In genomic region chr1:174569240-174569639, GRCh38 we compare ENCODE assay signal across 17 cellular contexts.
DNase-seq lines count a peak whose midpoint lies in the region; ATAC-seq and TF ChIP-seq lines count a peak whose summit lies in the region.
"Had no signal": no experiment of that assay in that cellular context is flagged by ENCODE, and none has a peak within 500 bp of the region (broad histone marks: within the 10 kb centered on the region; RNA-seq: fewer than 3 reads in every experiment).

No MANE protein-coding gene starts in this region.

- ATAC-seq in GM23338 (peak; percentile 72), WTC11 (peak; percentile 81), upper lobe of right lung (peak; percentile 35), natural killer cell (no peak), GM19351 (IDR thresholded peaks at IDR 0.05; ENCODE audit: unreplicated experiment) (no peak), HG03175 (IDR thresholded peaks at IDR 0.05; ENCODE audit: unreplicated experiment) (no peak)
- ATAC-seq: CD8-positive, alpha-beta T cell had no signal

- DNase-seq in GM23338 (ENCODE audit: low spot score): peak; percentile 44
- DNase-seq in WTC11 (ENCODE audit: low spot score): no peak
- peak; percentile 11 for DNase-seq in iPS-NIHi7 (ENCODE audit: extremely low spot score)
- DNase-seq in upper lobe of right lung: no peak
- DNase-seq in natural killer cell: no peak
- DNase-seq in NK-92 (lab: John Stamatoyannopoulos, UW; ENCODE audit: unreplicated experiment): no peak
- DNase-seq: C1 segment of cervical spinal cord; Caco-2; CD4-positive, CD25-positive, alpha-beta regulatory T cell; CD8-positive, alpha-beta T cell; DMS153; DND-41; GM23248; HFFc6 had no signal

- no peaks in the 10 kb centered on the region for H3F3A ChIP-seq in GM23338 (replicated peaks; ENCODE audit: low read depth)

- no peaks in the 10 kb centered on the region for H4K20me1 ChIP-seq in GM23338 (replicated peaks; ENCODE audit: insufficient read depth)

- no peaks in the 10 kb centered on the region for H3K36me3 ChIP-seq in GM23338 (ENCODE audit: insufficient read depth)
- no peaks in the 10 kb centered on the region for H3K36me3 ChIP-seq in upper lobe of right lung
- H3K36me3 ChIP-seq: HAP-1 had no signal

- no peak for TF ChIP-seq CTCF in GM23338 (conservative IDR thresholded peaks at IDR 0.05; ENCODE audit: low read depth in 2 of 2)
- no peak for TF ChIP-seq CTCF in WTC11 (IDR thresholded peaks at IDR 0.05)
- no peak for TF ChIP-seq CTCF in upper lobe of right lung (IDR thresholded peaks at IDR 0.05)
- TF ChIP-seq CTCF in natural killer cell (IDR thresholded peaks at IDR 0.05): no peak

- H3K27me3 ChIP-seq in GM23338 (ENCODE audit: insufficient read depth) (no peaks in the 10 kb centered on the region), upper lobe of right lung (no peaks in the 10 kb centered on the region)

- no peak overlapping the region for H3K27ac ChIP-seq in GM23338 (ENCODE audit: low read depth)
- no peak overlapping the region for H3K27ac ChIP-seq in upper lobe of right lung
- H3K27ac ChIP-seq: GM23248 had no signal

- no peak overlapping the region for H3K4me2 ChIP-seq in GM23338

- H3K4me3 ChIP-seq in GM23338 (no peak overlapping the region), upper lobe of right lung (no peak overlapping the region)
- H3K4me3 ChIP-seq: GM23248, HAP-1 had no signal

- no peaks in the 10 kb centered on the region for H3K79me2 ChIP-seq in GM23338 (replicated peaks; ENCODE audit: insufficient read depth)

- no peaks in the 10 kb centered on the region for H3K27me3 Mint-ChIP-seq in GM23338 (ENCODE audit: insufficient read depth, low read depth, poor library complexity)
- H3K27me3 Mint-ChIP-seq in WTC11 (ENCODE audit: low read depth): no peaks in the 10 kb centered on the region
- H3K27me3 Mint-ChIP-seq in natural killer cell (ENCODE audit: low read depth in 2 of 2): no peaks in the 10 kb centered on the region
- H3K27me3 Mint-ChIP-seq: CD4-positive, CD25-positive, alpha-beta regulatory T cell had no signal

- H3K4me1 Mint-ChIP-seq in GM23338 (peaks cover 7% of the 10 kb centered on the region), WTC11 (peaks cover 15% of the 10 kb centered on the region), natural killer cell (peaks cover 37 to 40% of the 10 kb centered on the region in 2 donors)

- H3K36me3 Mint-ChIP-seq in GM23338 (ENCODE audit: low read depth) (no peaks in the 10 kb centered on the region), WTC11 (no peaks in the 10 kb centered on the region), natural killer cell (no peaks in the 10 kb centered on the region)

- H3K4me1 ChIP-seq in GM23338 (ENCODE audit: insufficient read depth) (0 out of 2 replicates have a peak, but pooled peaks cover 4% of the 10 kb centered on the region), upper lobe of right lung (no peaks in the 10 kb centered on the region)
- H3K4me1 ChIP-seq: Caco-2, HAP-1 had no signal

- intact Hi-C loops in upper lobe of right lung (cut with DNase I) (no loop called here), natural killer cell (cut with micrococcal nuclease) (no loop called here)

- POLR2A ChIA-PET in WTC11 (lab: Charles Lee): interaction anchor here (0.6 kb wide), 1 partner anchor 709 kb away, joined by 3 read pairs; no protein-coding TSS in a partner anchor

- no peaks in the 10 kb centered on the region for H3K9me3 Mint-ChIP-seq in GM23338
- H3K9me3 Mint-ChIP-seq in WTC11: peaks cover 6% of the 10 kb centered on the region
- H3K9me3 Mint-ChIP-seq in natural killer cell: no peaks in the 10 kb centered on the region
- H3K9me3 Mint-ChIP-seq: HFFc6 had no signal

- CTCF ChIA-PET in WTC11 (lab: Charles Lee): interaction anchor here (1.0 to 1.4 kb wide), 3 partner anchors 157 to 307 kb away, joined by 3 to 6 read pairs (median 3); no protein-coding TSS in a partner anchor

- H3K27ac Mint-ChIP-seq in GM23338: peak overlapping the region; percentile 12; the same call in 1 of the 2 replicates
- no peak overlapping the region; the same call in 1 of the 2 replicates for H3K27ac Mint-ChIP-seq in WTC11
- H3K27ac Mint-ChIP-seq in natural killer cell: peak overlapping the region in 1 of 2 donors; percentile 55
- H3K27ac Mint-ChIP-seq: CD4-positive, CD25-positive, alpha-beta regulatory T cell; HFFc6 had no signal

- no peak overlapping the region for H2AFZ ChIP-seq in GM23338
- H2AFZ ChIP-seq: GM23248 had no signal

- H3K9me3 ChIP-seq in upper lobe of right lung: no peaks in the 10 kb centered on the region
- H3K9me3 ChIP-seq: HAP-1 had no signal

- H3K4me3 Mint-ChIP-seq in GM23338: no peak overlapping the region
- H3K4me3 Mint-ChIP-seq in WTC11: no peak overlapping the region
- H3K4me3 Mint-ChIP-seq in natural killer cell: no peak overlapping the region
- H3K4me3 Mint-ChIP-seq: CD4-positive, CD25-positive, alpha-beta regulatory T cell; CD8-positive, alpha-beta T cell; HFFc6 had no signal

- H3K9me2 ChIP-seq in GM23338 (ENCODE audit: insufficient read depth): no peaks in the 10 kb centered on the region

TF ChIP-seq in GM23338, 12 proteins besides CTCF, POLR2A, EP300 and RAD21 (continues in another document):
- TF ChIP-seq STAT1 (IDR thresholded peaks at IDR 0.05; ENCODE audit: unreplicated experiment): no peak
- TF ChIP-seq JUNB (IDR thresholded peaks at IDR 0.05; ENCODE audit: unreplicated experiment): no peak
- TF ChIP-seq EZH2phosphoT487 (IDR thresholded peaks at IDR 0.05; ENCODE audit: unreplicated experiment): no peak
- TF ChIP-seq ZNF331 (CRISPR knock-in tag; IDR thresholded peaks at IDR 0.05; ENCODE audit: low read depth): no peak
- TF ChIP-seq CREB1 (CRISPR knock-in tag; IDR thresholded peaks at IDR 0.05; ENCODE audit: low read depth): no peak
- no peak for TF ChIP-seq EZH2 (IDR thresholded peaks at IDR 0.05; ENCODE audit: low read depth, unreplicated experiment)
- TF ChIP-seq REST (IDR thresholded peaks at IDR 0.05; ENCODE audit: unreplicated experiment): no peak
- TF ChIP-seq POLR2AphosphoS5 (IDR thresholded peaks at IDR 0.05; ENCODE audit: low read depth): no peak

TF ChIP-seq in WTC11, 78 proteins besides CTCF, POLR2A, EP300 and RAD21 (continues in another document):
- TF ChIP-seq TEAD1 (CRISPR knock-in tag; IDR thresholded peaks at IDR 0.05): no peak
- TF ChIP-seq ZNF232 (CRISPR knock-in tag; IDR thresholded peaks at IDR 0.05): no peak
- no peak for TF ChIP-seq IRF1 (CRISPR knock-in tag; IDR thresholded peaks at IDR 0.05)
- TF ChIP-seq ZMAT4 (CRISPR knock-in tag; IDR thresholded peaks at IDR 0.05): no peak
- no peak for TF ChIP-seq GABPB1 (CRISPR knock-in tag; IDR thresholded peaks at IDR 0.05)
- TF ChIP-seq STAT6 (CRISPR knock-in tag; conservative IDR thresholded peaks at IDR 0.05; ENCODE audit: low read depth): no peak
- TF ChIP-seq ZBTB43 (CRISPR knock-in tag; IDR thresholded peaks at IDR 0.05): no peak

Comparison
In these comparisons a context has a peak if more than half of its experiments do, and no peak if none do; other contexts are left out.
1. ATAC-seq: peak in GM23338 (single experiment), WTC11 (single experiment) and upper lobe of right lung (single experiment); none in natural killer cell (0 of 3), GM19351 (single experiment) and HG03175 (single experiment).
2. DNase-seq: peak in GM23338 (single experiment) and iPS-NIHi7 (single experiment); none in WTC11 (single experiment), upper lobe of right lung (single experiment), natural killer cell (single experiment) and NK-92 (single experiment).